In genomic region chr6:161105408-161105807, GRCh38 we compare ENCODE assay signal across 14 cellular contexts.
"Had no signal": no experiment of that assay in that cellular context is flagged by ENCODE, and none has a peak within 500 bp of the region (broad histone marks: within the 10 kb centered on the region; RNA-seq: fewer than 3 reads in every experiment).

No MANE protein-coding gene starts in this region.

- H3K36me3 ChIP-seq: ovary had no signal

- H3K9me3 Mint-ChIP-seq: activated T-cell treated with anti-CD3 and anti-CD28 coated beads, Interleukin-2, amount 50 U/mL, for 72 hours had no signal

- FAIRE-seq: islet of Langerhans had no signal

- H3K4me3 ChIP-seq: body of pancreas, esophagus squamous epithelium, heart left ventricle, ovary, stomach, thoracic aorta had no signal

- H3K27ac ChIP-seq: body of pancreas, esophagus squamous epithelium, heart left ventricle, ovary, stomach had no signal

- H3K4me1 ChIP-seq: esophagus squamous epithelium, heart left ventricle, stomach had no signal

- H3K4me3 Mint-ChIP-seq: activated T-cell treated with anti-CD3 and anti-CD28 coated beads, Interleukin-2, amount 50 U/mL, for 72 hours had no signal

- H3K9me3 ChIP-seq: body of pancreas, esophagus squamous epithelium, heart left ventricle, ovary, stomach, thoracic aorta had no signal

- H3K27me3 ChIP-seq: body of pancreas, esophagus squamous epithelium, heart left ventricle, ovary, stomach had no signal

- ATAC-seq: body of pancreas, heart left ventricle, left ventricle myocardium superior had no signal

- DNase-seq: activated CD4-positive, alpha-beta T cell treated with anti-CD3 and anti-CD28 coated beads for 48 hours; activated T-cell treated with anti-CD3 and anti-CD28 coated beads, Interleukin-2, amount 50 U/mL, for 72 hours; body of pancreas; cerebellar nuclear complex; esophagus squamous epithelium; heart left ventricle; left ventricle myocardium superior; mesendoderm; ovary; stimulated activated CD4-positive, alpha-beta T cell treated with anti-CD3 and anti-CD28 coated beads, Interleukin-4, amount 100 ng/mL, for 1 hour; stimulated activated CD8-positive, alpha-beta memory T cell treated with anti-CD3 and anti-CD28 coated beads, Interleukin-4, amount 100 ng/mL, for 48 hours; stomach had no signal
